6 cellular contexts compared by ENCODE assay signal in genomic region chr6:95777338-95777737, GRCh38.
"Had no signal": no experiment of that assay in that cellular context is flagged by ENCODE, and none has a peak within 500 bp of the region (broad histone marks: within the 10 kb centered on the region; RNA-seq: fewer than 3 reads in every experiment).

No MANE protein-coding gene starts in this region.

- H3K4me3 ChIP-seq: K562 had no signal

- DNase-seq: IMR-90, KBM-7, KG1 had no signal

- ATAC-seq: HepG2, K562 had no signal

- H3K27ac ChIP-seq: HL-60 had no signal
